In genomic region chr15:59174161-59174845, GRCh38 we compare ENCODE assay signal across 15 cellular contexts. TPM values are rescaled to one million over a fixed set of nuclear protein-coding genes. Genes with fewer than 3 reads are reported as not detected.
DNase-seq lines count a peak whose midpoint lies in the region; ATAC-seq and TF ChIP-seq lines count a peak whose summit lies in the region.
"Had no signal": no experiment of that assay in that cellular context is flagged by ENCODE, and none has a peak within 500 bp of the region (broad histone marks: within the 10 kb centered on the region; RNA-seq: fewer than 3 reads in every experiment).

No MANE protein-coding gene starts in this region.

- no peak for ATAC-seq in activated naive CD4-positive, alpha-beta T cell treated with anti-CD3 and anti-CD28 coated beads, Interleukin-2, amount 50 U/mL, for 72 hours
- ATAC-seq in HG02981 (IDR thresholded peaks at IDR 0.05; ENCODE audit: unreplicated experiment), result no peak

- H2AFZ ChIP-seq in ACC112 (ENCODE audit: low read length, unreplicated experiment) (no peak overlapping the region), osteoblast (ENCODE audit: low read length) (no peak overlapping the region), MM.1S (ENCODE audit: low read length) (no peak overlapping the region)

- no peak overlapping the region for H3K9ac ChIP-seq in MM.1S (ENCODE audit: low read length)

- H3K79me2 ChIP-seq in ACC112 (ENCODE audit: control insufficient read depth, insufficient read depth, low read length, unreplicated experiment) (no peaks in the 10 kb centered on the region), osteoblast (ENCODE audit: insufficient read depth, low read length) (no peaks in the 10 kb centered on the region), MM.1S (ENCODE audit: low read length) (no peaks in the 10 kb centered on the region)

- H4K20me1 ChIP-seq in osteoblast (ENCODE audit: insufficient read depth, low read length) (no peaks in the 10 kb centered on the region), MM.1S (ENCODE audit: insufficient read depth, low read length) (no peaks in the 10 kb centered on the region)

- no peak for TF ChIP-seq CTCF in Peyer's patch (IDR thresholded peaks at IDR 0.05)
- TF ChIP-seq CTCF in osteoblast (IDR thresholded peaks at IDR 0.05; ENCODE audit: extremely low read depth, low read depth, low read length), result no peak
- TF ChIP-seq CTCF in MM.1S (IDR thresholded peaks at IDR 0.05; ENCODE audit: low read length), result no peak

- H3K4me2 ChIP-seq in osteoblast (ENCODE audit: insufficient read depth, low read length), result no peak overlapping the region
- H3K4me2 ChIP-seq in MM.1S (ENCODE audit: low read depth, low read length), result no peak overlapping the region

- H3F3A ChIP-seq in MM.1S (ENCODE audit: insufficient read depth, low read length), result no peaks in the 10 kb centered on the region

- H3K9me3 ChIP-seq in Peyer's patch (no peaks in the 10 kb centered on the region), osteoblast (ENCODE audit: low read depth, low read length) (no peaks in the 10 kb centered on the region), MM.1S (replicated peaks; ENCODE audit: insufficient read depth, low read length) (no peaks in the 10 kb centered on the region)

- no peak for TF ChIP-seq POLR2A in Peyer's patch (IDR thresholded peaks at IDR 0.05)

- H3K4me1 ChIP-seq in ACC112 (ENCODE audit: control insufficient read depth, insufficient read depth, low read length, unreplicated experiment), result peaks cover 37% of the 10 kb centered on the region
- H3K4me1 ChIP-seq in Peyer's patch, result peaks cover 0 to 9% (median 2%) of the 10 kb centered on the region in 4 donors
- H3K4me1 ChIP-seq in osteoblast (ENCODE audit: insufficient read depth, low read length), result peaks cover 34% of the 10 kb centered on the region
- H3K4me1 ChIP-seq in MM.1S (ENCODE audit: low read length), result no peaks in the 10 kb centered on the region

- no peaks in the 10 kb centered on the region for H3K36me3 Mint-ChIP-seq in activated naive CD4-positive, alpha-beta T cell treated with anti-CD3 and anti-CD28 coated beads, Interleukin-2, amount 50 U/mL, for 72 hours

- DNase-seq in Peyer's patch (peak in 1 of 3 donors; percentile 34), epithelial cell of prostate (ENCODE audit: low read depth, low spot score) (no peak), osteoblast (ENCODE audit: insufficient read length, low spot score, missing footprints) (no peak), pons (ENCODE audit: low spot score) (no peak), MM.1S (no peak)
- DNase-seq in activated naive CD4-positive, alpha-beta T cell treated with anti-CD3 and anti-CD28 coated beads, Interleukin-2, amount 50 U/mL, for 72 hours (ENCODE audit: low spot score in 2 of 2), result no peak
- DNase-seq: activated CD4-positive, CD25-positive, alpha-beta regulatory T cell; cortex of kidney had no signal

- H3K9me3 Mint-ChIP-seq in activated naive CD4-positive, alpha-beta T cell treated with anti-CD3 and anti-CD28 coated beads, Interleukin-2, amount 50 U/mL, for 72 hours, result no peaks in the 10 kb centered on the region
- H3K9me3 Mint-ChIP-seq: T-helper 1 cell treated with Interleukin-12 subunit alpha and Interleukin-12 subunit beta and Interleukin-4 antibody, amounts not matched to agents 30 μg/mL and 1 μg/mL, for 36 hours had no signal

- no peak overlapping the region for H3K27ac Mint-ChIP-seq in activated naive CD4-positive, alpha-beta T cell treated with anti-CD3 and anti-CD28 coated beads, Interleukin-2, amount 50 U/mL, for 72 hours
- H3K27ac Mint-ChIP-seq: CD8-positive, alpha-beta memory T cell; stimulated activated memory B cell treated with anti-CD40 and anti-IgM and Interleukin-4, amounts not matched to agents 10 μg/mL and 1 μg/mL and 100 μg/mL, for 72 hours; T-helper 1 cell treated with Interleukin-12 subunit alpha and Interleukin-12 subunit beta and Interleukin-4 antibody, amounts not matched to agents 30 μg/mL and 1 μg/mL, for 36 hours had no signal

- no peaks in the 10 kb centered on the region for H3K9me2 ChIP-seq in MM.1S (replicated peaks; ENCODE audit: insufficient read depth, low read length)

- peaks cover 23% of the 10 kb centered on the region for H3K36me3 ChIP-seq in ACC112 (ENCODE audit: insufficient read depth, low read length)
- H3K36me3 ChIP-seq in Peyer's patch, result peaks cover 0 to 75% (median 0%) of the 10 kb centered on the region in 3 donors
- H3K36me3 ChIP-seq in osteoblast (ENCODE audit: insufficient read depth, low read length), result peaks cover 66% of the 10 kb centered on the region
- no peaks in the 10 kb centered on the region for H3K36me3 ChIP-seq in MM.1S (replicated peaks; ENCODE audit: insufficient read depth, low read length)

- H3K4me3 ChIP-seq in ACC112 (ENCODE audit: low read depth, low read length), result peak overlapping the region; percentile 24; the same call in 1 of the 2 replicates
- no peak overlapping the region for H3K4me3 ChIP-seq in Peyer's patch
- H3K4me3 ChIP-seq in osteoblast (ENCODE audit: insufficient read depth, low read length), result no peak overlapping the region
- no peak overlapping the region for H3K4me3 ChIP-seq in MM.1S (ENCODE audit: low read length)

- H3K27ac ChIP-seq in ACC112 (ENCODE audit: low read depth, low read length) (peak overlapping the region; percentile 75), Peyer's patch (peak overlapping the region; percentile 15 to 55 (median 26)), epithelial cell of prostate (peak overlapping the region; percentile 54), osteoblast (ENCODE audit: low read depth, low read length) (peak overlapping the region; percentile 62), MM.1S (ENCODE audit: low read length) (no peak overlapping the region)

- H3K27me3 ChIP-seq in ACC112 (ENCODE audit: insufficient read depth, low read length), result no peaks in the 10 kb centered on the region
- no peaks in the 10 kb centered on the region for H3K27me3 ChIP-seq in Peyer's patch
- no peaks in the 10 kb centered on the region for H3K27me3 ChIP-seq in osteoblast (ENCODE audit: insufficient read depth, low read length)
- H3K27me3 ChIP-seq in MM.1S (replicated peaks; ENCODE audit: insufficient read depth, low read length), result no peaks in the 10 kb centered on the region

RNA-seq across cellular contexts. Expression of gene LDHAL6B, which starts 32.3 kb away (rescaled TPM):
- total RNA-seq in Peyer's patch, result not detected
- not detected in 2 replicates for total RNA-seq in osteoblast
- not detected for total RNA-seq in activated naive CD4-positive, alpha-beta T cell treated with anti-CD3 and anti-CD28 coated beads, Interleukin-2, amount 50 U/mL, for 72 hours
- total RNA-seq: activated CD8-positive, alpha-beta memory T cell treated with anti-CD3 and anti-CD28 coated beads for 36 hours; CD8-positive, alpha-beta memory T cell; Right ventricle myocardium inferior had no signal
